Comparison of ENCODE assay signal across 8 cellular contexts in the genomic region with DNA sequence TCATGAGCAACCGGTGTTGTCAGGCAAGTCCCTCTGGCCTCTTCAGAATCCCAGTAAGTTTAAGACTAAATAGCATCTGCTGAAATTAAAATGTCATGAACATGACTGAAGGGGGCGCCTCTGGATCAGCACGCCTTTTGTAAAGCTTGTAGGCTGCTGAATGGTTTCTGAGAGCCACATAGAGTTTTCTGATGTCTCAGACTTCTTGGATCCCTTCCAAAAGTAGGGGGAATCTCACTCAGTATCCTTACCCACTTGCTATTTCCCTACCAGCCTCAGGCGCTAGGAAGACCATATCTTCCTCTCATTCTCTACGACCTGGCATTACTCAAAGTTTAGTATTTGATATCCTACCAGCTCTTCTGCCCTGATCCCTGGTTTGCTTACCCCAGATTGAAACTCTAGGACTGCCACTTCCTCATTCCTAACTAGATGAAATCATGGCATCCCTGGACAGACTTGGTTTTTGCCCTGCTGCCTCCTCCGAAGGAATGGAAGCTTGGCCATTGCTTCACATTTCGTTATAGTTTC.
DNase-seq lines count a peak whose midpoint lies in the region; ATAC-seq and FAIRE-seq lines count a peak whose summit lies in the region.

No MANE protein-coding gene starts in this region.

- no peaks in the 10 kb centered on the region for H3K9me3 ChIP-seq in adipocyte (ENCODE audit: control insufficient read depth, low read length)

- FAIRE-seq in RCC 7860 (lab: Jason Lieb, UNC) (no peak), urothelium cell line (lab: Jason Lieb, UNC) (no peak)

- DNase-seq in activated effector memory CD4-positive, alpha-beta T cell treated with anti-CD3 and anti-CD28 coated beads, Interleukin-2, amount 50 U/mL, for 16 hours: peak; percentile 75
- no peak for DNase-seq in activated effector memory CD4-positive, alpha-beta T cell treated with Interleukin-2 at 50 U/mL for 16 hours
- DNase-seq in RCC 7860 (ENCODE audit: low spot score): peak; percentile 55
- DNase-seq in adipocyte (ENCODE audit: low read depth): peak; percentile 58
- peak; percentile 92 for DNase-seq in kidney tubule cell (ENCODE audit: low spot score)
- DNase-seq in urothelium cell line (ENCODE audit: low spot score): peak; percentile 46

- no peaks in the 10 kb centered on the region for H3K36me3 ChIP-seq in adipocyte (ENCODE audit: control insufficient read depth, insufficient read depth, low read length, severe bottlenecking)

- no peak overlapping the region for H3K9ac ChIP-seq in adipocyte (ENCODE audit: low read length)

- H3K4me1 ChIP-seq in adipocyte (ENCODE audit: control insufficient read depth, insufficient read depth, low read length): peaks cover 9% of the 10 kb centered on the region

- no peak overlapping the region for H3K4me3 ChIP-seq in adipocyte (ENCODE audit: low read length)

- no peaks in the 10 kb centered on the region for H3K27me3 ChIP-seq in adipocyte (replicated peaks; ENCODE audit: control insufficient read depth, insufficient read depth, low read length)

- peak; percentile 58 for ATAC-seq in HG03439 (IDR thresholded peaks at IDR 0.05; ENCODE audit: unreplicated experiment)
- no peak for ATAC-seq in HG02588 (IDR thresholded peaks at IDR 0.05; ENCODE audit: unreplicated experiment)
